Comparison of ENCODE assay signal across 14 cellular contexts in the genomic region with DNA sequence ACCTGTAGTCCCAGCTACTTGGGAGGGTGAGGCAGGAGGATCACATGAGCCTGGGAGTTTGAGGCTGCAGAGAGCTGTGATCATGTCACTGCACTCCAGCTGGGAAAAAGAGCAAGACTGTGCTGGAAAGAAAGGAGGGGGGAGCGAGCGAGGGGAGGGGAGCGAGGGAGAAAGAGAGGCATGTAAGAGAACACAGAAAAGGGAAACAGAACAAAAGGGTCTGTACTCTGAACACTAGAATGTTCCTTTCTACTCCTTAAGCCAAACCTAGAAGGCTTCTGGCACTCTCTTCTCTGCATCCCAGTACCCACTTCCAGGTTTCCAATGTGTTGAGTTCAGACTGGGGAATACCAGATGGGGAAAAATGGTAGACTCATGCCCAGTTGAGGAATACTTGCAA. TPM values are rescaled to one million over a fixed set of nuclear protein-coding genes. Genes with fewer than 3 reads are reported as not detected.
DNase-seq lines count a peak whose midpoint lies in the region; ATAC-seq and TF ChIP-seq lines count a peak whose summit lies in the region.
"Had no signal": no experiment of that assay in that cellular context is flagged by ENCODE, and none has a peak within 500 bp of the region (broad histone marks: within the 10 kb centered on the region; RNA-seq: fewer than 3 reads in every experiment).

No MANE protein-coding gene starts in this region.

- ATAC-seq in activated T-cell treated with anti-CD3 and anti-CD28 coated beads, Interleukin-2, amount 50 U/mL, for 72 hours (replicated peaks in 1 of 2) = no peak
- no peak for ATAC-seq in T-helper 17 cell
- ATAC-seq in stimulated activated naive B cell treated with anti-CD40 and anti-IgM and Interleukin-4, amounts not matched to agents 10 μg/mL and 1 μg/mL and 100 μg/mL, for 72 hours (replicated peaks) = no peak
- ATAC-seq: sciatic nerve had no signal

- no peak for DNase-seq in activated T-cell treated with anti-CD3 and anti-CD28 coated beads, Interleukin-2, amount 50 U/mL, for 72 hours
- DNase-seq in activated T-cell treated with anti-CD3 and anti-CD28 coated beads, Interleukin-2, amount 50 U/mL, for 1 hour = no peak
- DNase-seq in T-helper 17 cell (no peak), dorsolateral prefrontal cortex (peak in 2 of 10 donors; percentile 3 to 26), DMS153 (lab: John Stamatoyannopoulos, UW) (no peak), kidney glomerular epithelial cell (lab: John Stamatoyannopoulos, UW) (no peak)
- DNase-seq in stimulated activated naive B cell treated with anti-CD40 and anti-IgM and Interleukin-4, amounts not matched to agents 10 μg/mL and 1 μg/mL and 100 μg/mL, for 72 hours = no peak
- no peak for DNase-seq in stimulated activated CD4-positive, alpha-beta T cell treated with anti-CD3 and anti-CD28 coated beads, Interleukin-4, amount 100 ng/mL, for 1 hour
- DNase-seq: MG63; NCI-H187; NCI-H446; stimulated activated CD4-positive, alpha-beta T cell treated with anti-CD3 and anti-CD28 coated beads, Interleukin-1b, Interleukin-23, amount 100 ng/mL, for 48 hours; testis had no signal

- peaks cover 17 to 22% of the 10 kb centered on the region in 2 donors for H3K36me3 Mint-ChIP-seq in activated T-cell treated with anti-CD3 and anti-CD28 coated beads, Interleukin-2, amount 50 U/mL, for 72 hours (ENCODE audit: insufficient read depth in 2 of 2)
- H3K36me3 Mint-ChIP-seq in T-helper 17 cell (ENCODE audit: low read depth) = peaks cover 13% of the 10 kb centered on the region
- H3K36me3 Mint-ChIP-seq in stimulated activated naive B cell treated with anti-CD40 and anti-IgM and Interleukin-4, amounts not matched to agents 10 μg/mL and 1 μg/mL and 100 μg/mL, for 72 hours = peaks cover 21 to 62% of the 10 kb centered on the region in 2 donors

- H3K27me3 ChIP-seq in dorsolateral prefrontal cortex = no peaks in the 10 kb centered on the region
- H3K27me3 ChIP-seq: MG63, testis had no signal

- H3K4me1 Mint-ChIP-seq in activated T-cell treated with anti-CD3 and anti-CD28 coated beads, Interleukin-2, amount 50 U/mL, for 72 hours (ENCODE audit: low read depth) = peaks cover 100% of the 10 kb centered on the region
- H3K4me1 Mint-ChIP-seq in T-helper 17 cell = peaks cover 93% of the 10 kb centered on the region
- H3K4me1 Mint-ChIP-seq in stimulated activated naive B cell treated with anti-CD40 and anti-IgM and Interleukin-4, amounts not matched to agents 10 μg/mL and 1 μg/mL and 100 μg/mL, for 72 hours = peaks cover 72 to 85% of the 10 kb centered on the region in 2 donors

- H3K4me3 Mint-ChIP-seq in activated T-cell treated with anti-CD3 and anti-CD28 coated beads, Interleukin-2, amount 50 U/mL, for 72 hours = peak overlapping the region; percentile 74 to 84
- peak overlapping the region; percentile 88 for H3K4me3 Mint-ChIP-seq in T-helper 17 cell
- H3K4me3 Mint-ChIP-seq in stimulated activated naive B cell treated with anti-CD40 and anti-IgM and Interleukin-4, amounts not matched to agents 10 μg/mL and 1 μg/mL and 100 μg/mL, for 72 hours = peak overlapping the region; percentile 44 to 48

- no peak for TF ChIP-seq CTCF in dorsolateral prefrontal cortex (IDR thresholded peaks at IDR 0.05 in 54 of 56, conservative IDR thresholded peaks at IDR 0.05 in 2 of 56; ENCODE audit: low read depth in 1 of 56, partially characterized antibody in 56 of 56)

- peak overlapping the region in 2 of 59 donors; percentile 10 to 31 for H3K4me3 ChIP-seq in dorsolateral prefrontal cortex
- H3K4me3 ChIP-seq: MG63, testis had no signal

- H3K9me3 ChIP-seq in T-helper 17 cell (ENCODE audit: control insufficient read depth, low read length, poor library complexity, severe bottlenecking) = no peaks in the 10 kb centered on the region
- H3K9me3 ChIP-seq: MG63, testis had no signal

- peak overlapping the region; percentile 59 for H3K27ac Mint-ChIP-seq in activated T-cell treated with anti-CD3 and anti-CD28 coated beads, Interleukin-2, amount 50 U/mL, for 72 hours
- H3K27ac Mint-ChIP-seq in T-helper 17 cell = peak overlapping the region; percentile 99
- peak overlapping the region; percentile 74 for H3K27ac Mint-ChIP-seq in stimulated activated naive B cell treated with anti-CD40 and anti-IgM and Interleukin-4, amounts not matched to agents 10 μg/mL and 1 μg/mL and 100 μg/mL, for 72 hours

- peak overlapping the region in 56 of 59 donors; percentile 0 to 100 (median 79) for H3K27ac ChIP-seq in dorsolateral prefrontal cortex
- H3K27ac ChIP-seq: testis had no signal

- intact Hi-C loops in dorsolateral prefrontal cortex (cut with DNase I) = loop anchor here in 1 of 2 donors (5.0 to 10.0 kb wide), 2 partner anchors 79 to 148 kb away; partner anchors contain the start of genes CKS2 and SECISBP2

- H3K9me3 Mint-ChIP-seq in activated T-cell treated with anti-CD3 and anti-CD28 coated beads, Interleukin-2, amount 50 U/mL, for 72 hours = no peaks in the 10 kb centered on the region
- H3K9me3 Mint-ChIP-seq in stimulated activated naive B cell treated with anti-CD40 and anti-IgM and Interleukin-4, amounts not matched to agents 10 μg/mL and 1 μg/mL and 100 μg/mL, for 72 hours = no peaks in the 10 kb centered on the region

- H3K27me3 Mint-ChIP-seq in activated T-cell treated with anti-CD3 and anti-CD28 coated beads, Interleukin-2, amount 50 U/mL, for 72 hours (ENCODE audit: low read depth) = no peaks in the 10 kb centered on the region
- no peaks in the 10 kb centered on the region for H3K27me3 Mint-ChIP-seq in T-helper 17 cell
- no peaks in the 10 kb centered on the region for H3K27me3 Mint-ChIP-seq in stimulated activated naive B cell treated with anti-CD40 and anti-IgM and Interleukin-4, amounts not matched to agents 10 μg/mL and 1 μg/mL and 100 μg/mL, for 72 hours

RNA-seq across cellular contexts. Expression of gene SEMA4D, which starts 35.1 kb away (rescaled TPM):
- total RNA-seq in activated T-cell treated with anti-CD3 and anti-CD28 coated beads, Interleukin-2, amount 50 U/mL, for 72 hours = 100 to 1,000 TPM; 182 to 198 TPM
- 100 to 1,000 TPM; 250 to 312 TPM for total RNA-seq in T-helper 17 cell
- 100 to 1,000 TPM in 116 of 120 experiments, 10 to 100 TPM in 4; 90.5 to 697 (median 192) TPM for total RNA-seq in dorsolateral prefrontal cortex
